In genomic region chr1:43279666-43280065, GRCh38 we compare ENCODE assay signal across 17 cellular contexts. TPM values are rescaled to one million over a fixed set of nuclear protein-coding genes. Genes with fewer than 3 reads are reported as not detected.
"Had no signal": no experiment of that assay in that cellular context is flagged by ENCODE, and none has a peak within 500 bp of the region (broad histone marks: within the 10 kb centered on the region; RNA-seq: fewer than 3 reads in every experiment).

No MANE protein-coding gene starts in this region.

- H3K27me3 Mint-ChIP-seq: type B pancreatic cell had no signal

- H2AFZ ChIP-seq: hepatocyte had no signal

- H3K9me3 ChIP-seq: mucosa of descending colon, suprapubic skin, thyroid gland, uterus had no signal

- H3K27ac Mint-ChIP-seq: dendritic cell treated with granulocyte-macrophage colony-stimulating factor and Interleukin-4, amounts not matched to agents 40 ng/mL and 50 ng/mL, for 4 days; type B pancreatic cell had no signal

- H3K4me2 ChIP-seq: hepatocyte had no signal

- H3K9me3 Mint-ChIP-seq: dendritic cell treated with granulocyte-macrophage colony-stimulating factor and Interleukin-4, amounts not matched to agents 40 ng/mL and 50 ng/mL, for 4 days; effector memory CD8-positive, alpha-beta T cell; type B pancreatic cell had no signal

- H3K4me3 Mint-ChIP-seq: central memory CD8-positive, alpha-beta T cell; dendritic cell treated with granulocyte-macrophage colony-stimulating factor and Interleukin-4, amounts not matched to agents 40 ng/mL and 50 ng/mL, for 4 days; effector memory CD8-positive, alpha-beta T cell; naive thymus-derived CD8-positive, alpha-beta T cell; stimulated activated naive B cell treated with anti-CD40 and anti-IgM and Interleukin-4, amounts not matched to agents 10 μg/mL and 1 μg/mL and 100 μg/mL, for 72 hours; type B pancreatic cell had no signal

- H3K4me3 ChIP-seq: hepatocyte, mucosa of descending colon, suprapubic skin, thyroid gland, uterus had no signal

- H3K27ac ChIP-seq: hepatocyte, suprapubic skin, thyroid gland, uterus had no signal

- H3K27me3 ChIP-seq: hepatocyte, suprapubic skin, thyroid gland, uterus had no signal

- ATAC-seq: effector memory CD8-positive, alpha-beta T cell; mucosa of descending colon; naive thymus-derived CD8-positive, alpha-beta T cell; sciatic nerve; stimulated activated naive B cell treated with anti-CD40 and anti-IgM and Interleukin-4, amounts not matched to agents 10 μg/mL and 1 μg/mL and 100 μg/mL, for 72 hours had no signal

- H3K36me3 ChIP-seq: suprapubic skin, thyroid gland, uterus had no signal

- DNase-seq: effector memory CD8-positive, alpha-beta T cell; foreskin melanocyte; kidney glomerular epithelial cell; naive thymus-derived CD8-positive, alpha-beta T cell; stimulated activated CD4-positive, alpha-beta T cell treated with anti-CD3 and anti-CD28 coated beads, Interleukin-2, amount 100 ng/mL, for 24 hours; stimulated activated CD4-positive, alpha-beta T cell treated with anti-CD3 and anti-CD28 coated beads, Interleukin-4, amount 100 ng/mL, for 4 hours; stimulated activated naive B cell treated with anti-CD40 and anti-IgM and Interleukin-4, amounts not matched to agents 10 μg/mL and 1 μg/mL and 100 μg/mL, for 72 hours; thyroid gland; uterus had no signal

- H3K4me1 ChIP-seq: uterus had no signal

RNA-seq across cellular contexts. Expression of gene C1orf210, which starts 5.7 kb away (rescaled TPM):
- polyA plus RNA-seq: endothelial cell of umbilical vein had no signal

RNA-seq across cellular contexts. Expression of gene TIE1, which starts 21.1 kb away (rescaled TPM):
- polyA plus RNA-seq: naive thymus-derived CD8-positive, alpha-beta T cell had no signal

RNA-seq across cellular contexts. Expression of gene MPL, which starts 58.0 kb away (rescaled TPM):
- polyA plus RNA-seq: naive thymus-derived CD8-positive, alpha-beta T cell had no signal
